ENCODE assay signal across 22 cellular contexts in the genomic region with DNA sequence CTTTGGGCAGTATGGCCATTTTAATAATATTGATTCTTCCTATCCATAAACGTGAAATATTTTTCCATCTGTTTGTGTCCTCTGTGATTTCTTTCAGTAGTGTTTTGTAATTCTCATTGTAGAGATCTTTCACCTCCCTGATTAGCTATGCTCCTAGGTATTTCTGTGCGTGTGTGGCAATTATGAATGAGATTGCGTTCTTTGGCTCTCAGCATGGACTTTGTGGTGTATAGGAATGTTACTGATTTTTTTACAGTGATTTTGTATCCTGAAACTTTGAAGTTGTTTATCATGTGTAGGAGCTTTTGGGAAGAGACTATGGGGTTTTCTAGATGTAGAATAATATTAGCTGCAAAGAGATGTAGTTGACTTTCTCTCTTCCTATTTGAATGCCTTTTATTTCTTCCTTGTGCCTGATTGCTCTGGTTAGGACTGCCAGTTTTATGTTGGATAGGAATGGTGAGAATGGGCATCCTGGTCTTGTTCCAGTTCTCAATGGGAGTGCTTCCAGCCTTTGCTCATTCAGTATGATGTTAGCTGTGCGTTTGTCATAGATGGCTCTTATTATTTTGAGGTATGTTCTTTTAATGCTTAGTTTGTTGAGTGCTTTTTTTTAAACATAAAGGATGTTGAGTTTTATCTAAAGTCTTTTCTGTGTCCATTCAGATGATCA. TPM values are rescaled to one million over a fixed set of nuclear protein-coding genes. Genes with fewer than 3 reads are reported as not detected.
A peak's percentile ranks its signal among the peaks of the same experiment; 100 is the strongest.
DNase-seq lines count a peak whose midpoint lies in the region; ATAC-seq and TF ChIP-seq lines count a peak whose summit lies in the region.
"Had no signal": no experiment of that assay in that cellular context is flagged by ENCODE, and none has a peak within 500 bp of the region (broad histone marks: within the 10 kb centered on the region; RNA-seq: fewer than 3 reads in every experiment).

No MANE protein-coding gene starts in this region.

- ATAC-seq in GM21576 (IDR thresholded peaks at IDR 0.05; ENCODE audit: unreplicated experiment), result no peak
- ATAC-seq: activated CD8-positive, alpha-beta T cell treated with anti-CD3 and anti-CD28 coated beads, Interleukin-2, amount 10 ng/mL, durations not matched to agents 7 days and 5 days; activated naive CD4-positive, alpha-beta T cell treated with anti-CD3 and anti-CD28 coated beads, Interleukin-2, amount 50 U/mL, for 72 hours; activated T-cell treated with anti-CD3 and anti-CD28 coated beads, Interleukin-2, amount 50 U/mL, for 4 hours; body of pancreas; naive thymus-derived CD4-positive, alpha-beta T cell; pancreas; stimulated activated naive CD8-positive, alpha-beta T cell treated with anti-CD3 and anti-CD28 coated beads, Interleukin-15, Interleukin-2, amounts not matched to agents 100 U/mL and 50 U/mL, for 24 hours had no signal

- DNase-seq in GM03348 (ENCODE audit: low spot score), result peak; percentile 15
- peak; percentile 64 for DNase-seq in M059J (ENCODE audit: low read depth)
- DNase-seq in epithelial cell of esophagus (ENCODE audit: low read depth), result peak; percentile 39
- peak; percentile 30 for DNase-seq in non-pigmented ciliary epithelial cell (ENCODE audit: low read depth)
- no peak for DNase-seq in activated T-cell treated with anti-CD3 and anti-CD28 coated beads, Interleukin-2, amount 50 U/mL, for 1 hour
- no peak for DNase-seq in AML-193 (lab: John Stamatoyannopoulos, UW)
- DNase-seq: activated B cell treated with CpG ODN at 0.5 μM for 24 hours; activated CD8-positive, alpha-beta T cell treated with anti-CD3 and anti-CD28 coated beads, Interleukin-2, amount 10 ng/mL, durations not matched to agents 7 days and 5 days; activated T-cell treated with anti-CD3 and anti-CD28 coated beads, Interleukin-2, amount 50 U/mL, for 4 hours; body of pancreas; DMS79 treated with DMSO at 0.1 percent for 48 hours; kidney; naive thymus-derived CD4-positive, alpha-beta T cell; NCI-H1417; NCI-H524; pancreas; RPMI8226; stimulated activated CD4-positive, alpha-beta T cell treated with anti-CD3 and anti-CD28 coated beads, Interleukin-2, amount 100 ng/mL, for 24 hours; stimulated activated naive CD8-positive, alpha-beta T cell treated with anti-CD3 and anti-CD28 coated beads, Interleukin-15, Interleukin-2, amounts not matched to agents 100 U/mL and 50 U/mL, for 24 hours; thyroid gland had no signal

- no peak overlapping the region for H3K4me3 ChIP-seq in epithelial cell of esophagus (ENCODE audit: low read length)
- H3K4me3 ChIP-seq: body of pancreas, pancreas, thyroid gland had no signal

- TF ChIP-seq CTCF in epithelial cell of esophagus (IDR thresholded peaks at IDR 0.05; ENCODE audit: insufficient read depth, low read depth, low read length, missing control alignments), result no peak

RNA-seq across cellular contexts. Expression of a gene that starts 27.0 kb away (rescaled TPM):
- total RNA-seq in M059J (2014; rRNA removed; shearing (Covaris generic)), result 5.3 and 8.9 TPM in 2 replicates

Comparison
In these comparisons a context has a peak if more than half of its experiments do, and no peak if none do; other contexts are left out.
1. DNase-seq: peak in GM03348 (single experiment), M059J (single experiment), epithelial cell of esophagus (single experiment) and non-pigmented ciliary epithelial cell (single experiment); none in activated T-cell treated with anti-CD3 and anti-CD28 coated beads, Interleukin-2, amount 50 U/mL, for 1 hour (single experiment) and AML-193 (0 of 2).